ENCODE assay signal across 1 cellular context in the genomic region with DNA sequence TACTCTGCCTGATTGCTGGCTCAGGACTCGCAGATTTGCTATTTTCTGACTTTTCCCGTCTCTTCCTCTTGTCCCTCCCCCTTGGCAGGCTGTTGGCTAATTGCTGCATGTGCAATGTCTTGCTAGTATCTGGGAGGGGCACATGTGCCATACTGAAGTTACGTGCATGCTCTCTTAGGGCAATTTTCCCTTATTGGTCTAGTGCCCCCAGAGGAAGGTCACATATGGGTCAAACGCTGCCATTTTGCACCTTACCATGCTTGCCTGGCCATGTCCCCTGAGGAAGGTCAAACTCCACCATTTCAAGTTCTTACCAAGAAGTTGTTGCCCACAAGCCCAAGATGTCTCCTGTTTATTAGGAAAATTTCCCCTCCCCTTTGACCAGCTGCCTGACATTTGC.
TF ChIP-seq lines count a peak whose summit lies in the region.

No MANE protein-coding gene starts in this region.

TF ChIP-seq in K562, 482 proteins besides CTCF, POLR2A, EP300 and RAD21:
- peak; percentile 64; the same call in 1 of the 2 replicates for TF ChIP-seq EHMT2 (IDR thresholded peaks at IDR 0.05)
- TF ChIP-seq NR2C1 (IDR thresholded peaks at IDR 0.05), result peak; percentile 41; the same call in 1 of the 2 replicates
- TF ChIP-seq NR2C1 (tag; IDR thresholded peaks at IDR 0.05), result peak; percentile 38; the same call in 1 of the 2 replicates
- TF ChIP-seq, protein P1, sequence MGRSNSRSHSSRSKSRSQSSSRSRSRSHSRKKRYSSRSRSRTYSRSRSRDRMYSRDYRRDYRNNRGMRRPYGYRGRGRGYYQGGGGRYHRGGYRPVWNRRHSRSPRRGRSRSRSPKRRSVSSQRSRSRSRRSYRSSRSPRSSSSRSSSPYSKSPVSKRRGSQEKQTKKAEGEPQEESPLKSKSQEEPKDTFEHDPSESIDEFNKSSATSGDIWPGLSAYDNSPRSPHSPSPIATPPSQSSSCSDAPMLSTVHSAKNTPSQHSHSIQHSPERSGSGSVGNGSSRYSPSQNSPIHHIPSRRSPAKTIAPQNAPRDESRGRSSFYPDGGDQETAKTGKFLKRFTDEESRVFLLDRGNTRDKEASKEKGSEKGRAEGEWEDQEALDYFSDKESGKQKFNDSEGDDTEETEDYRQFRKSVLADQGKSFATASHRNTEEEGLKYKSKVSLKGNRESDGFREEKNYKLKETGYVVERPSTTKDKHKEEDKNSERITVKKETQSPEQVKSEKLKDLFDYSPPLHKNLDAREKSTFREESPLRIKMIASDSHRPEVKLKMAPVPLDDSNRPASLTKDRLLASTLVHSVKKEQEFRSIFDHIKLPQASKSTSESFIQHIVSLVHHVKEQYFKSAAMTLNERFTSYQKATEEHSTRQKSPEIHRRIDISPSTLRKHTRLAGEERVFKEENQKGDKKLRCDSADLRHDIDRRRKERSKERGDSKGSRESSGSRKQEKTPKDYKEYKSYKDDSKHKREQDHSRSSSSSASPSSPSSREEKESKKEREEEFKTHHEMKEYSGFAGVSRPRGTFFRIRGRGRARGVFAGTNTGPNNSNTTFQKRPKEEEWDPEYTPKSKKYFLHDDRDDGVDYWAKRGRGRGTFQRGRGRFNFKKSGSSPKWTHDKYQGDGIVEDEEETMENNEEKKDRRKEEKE (IDR thresholded peaks at IDR 0.05; ENCODE audit: borderline replicate concordance in 1 of 2, control insufficient read depth in 1 of 2, low read depth in 2 of 2, low read length in 1 of 2), result no peak
- TF ChIP-seq PHB (CRISPR knock-in tag; IDR thresholded peaks at IDR 0.05), result no peak
- peak in 1 of 2 experiments; percentile 47; a peak in 1 of 3 replicates for TF ChIP-seq CBX3 (IDR thresholded peaks at IDR 0.05; ENCODE audit: borderline replicate concordance in 1 of 2, low read length in 2 of 2)
- TF ChIP-seq YY1 (IDR thresholded peaks at IDR 0.05; ENCODE audit: borderline replicate concordance in 1 of 3, control insufficient read depth in 1 of 3, extremely low read depth in 1 of 3, insufficient read depth in 3 of 3, insufficient read length in 1 of 3, insufficient replicate concordance in 2 of 3, low read depth in 1 of 3, low read length in 2 of 3), result peak in 1 of 3 experiments; percentile 70
TF ChIP-seq in K562: peak in this region for 4.
